In genomic region chr18:33201509-33201926, GRCh38 we compare ENCODE assay signal across 9 cellular contexts.
A peak's percentile ranks its signal among the peaks of the same experiment; 100 is the strongest.
DNase-seq lines count a peak whose midpoint lies in the region; ATAC-seq and TF ChIP-seq lines count a peak whose summit lies in the region.
"Had no signal": no experiment of that assay in that cellular context is flagged by ENCODE, and none has a peak within 500 bp of the region (broad histone marks: within the 10 kb centered on the region; RNA-seq: fewer than 3 reads in every experiment).

No MANE protein-coding gene starts in this region.

- no peak overlapping the region for H2BK5ac ChIP-seq in neuronal stem cell (ENCODE audit: low read length)

- H2BK12ac ChIP-seq in neuronal stem cell (ENCODE audit: low read length), result no peak overlapping the region

- H3K23ac ChIP-seq in neuronal stem cell (ENCODE audit: low read depth, low read length, poor library complexity), result no peak overlapping the region

- H2BK120ac ChIP-seq in neuronal stem cell (ENCODE audit: low read depth, low read length), result no peak overlapping the region

- WGBS in neuronal stem cell (ENCODE audit: extremely low coverage in 2 of 2, insufficient read length in 2 of 2, insufficient replicate concordance in 1 of 2), 2 donors, result no CpG with 5 or more reads among the region's 8 CpGs

- no peak overlapping the region for H3K14ac ChIP-seq in neuronal stem cell (ENCODE audit: low read length)

- no peak overlapping the region for H3K4me2 ChIP-seq in neuronal stem cell (ENCODE audit: insufficient read depth, low read length, poor library complexity, severe bottlenecking)

- no peak overlapping the region for H2AK5ac ChIP-seq in neuronal stem cell (ENCODE audit: low read depth, low read length)

- H3K36me3 ChIP-seq in neuronal stem cell (replicated peaks in 1 of 2; ENCODE audit: control insufficient read depth in 2 of 2, insufficient read depth in 2 of 2, low read length in 2 of 2), result no peaks in the 10 kb centered on the region

- no peak overlapping the region for H4K8ac ChIP-seq in neuronal stem cell (ENCODE audit: low read depth, low read length)

- POLR2A ChIA-PET in GM10248 (lab: Yijun Ruan, JAX), result no interaction called here

- H2AFZ ChIP-seq in neuronal stem cell (ENCODE audit: low read length), result peak overlapping the region; percentile 90

- H3K27me3 ChIP-seq in neuronal stem cell (ENCODE audit: control insufficient read depth in 3 of 3, insufficient read depth in 3 of 3, low read depth in 1 of 3, low read length in 3 of 3), result no peaks in the 10 kb centered on the region

- H3K79me1 ChIP-seq in neuronal stem cell (ENCODE audit: low read depth, low read length), result no peaks in the 10 kb centered on the region

- ATAC-seq in GM18520 (IDR thresholded peaks at IDR 0.05; ENCODE audit: unreplicated experiment), result no peak
- ATAC-seq in HG02678 (IDR thresholded peaks at IDR 0.05; ENCODE audit: unreplicated experiment), result no peak

- no peaks in the 10 kb centered on the region for H3K4me1 ChIP-seq in neuronal stem cell (ENCODE audit: control insufficient read depth in 2 of 2, insufficient read depth in 1 of 2, low read depth in 1 of 2, low read length in 2 of 2)

- no peak overlapping the region for H4K91ac ChIP-seq in neuronal stem cell (ENCODE audit: low read depth, low read length, poor library complexity)

- H3K4me3 ChIP-seq in epithelial cell of proximal tubule (ENCODE audit: low read depth, low read length) (peak overlapping the region; percentile 29), neuronal stem cell (ENCODE audit: low read length in 2 of 2) (peak overlapping the region in 1 of 2 donors; percentile 30)

- no peak overlapping the region for H3K27ac ChIP-seq in neuronal stem cell (replicated peaks; ENCODE audit: low read length)

- TF ChIP-seq CTCF in GM10248 (IDR thresholded peaks at IDR 0.05; ENCODE audit: control extremely low read depth, extremely low read depth, low read depth, missing control alignments), result no peak
- TF ChIP-seq CTCF in epithelial cell of proximal tubule (conservative IDR thresholded peaks at IDR 0.05; ENCODE audit: low read depth, low read length), result peak; percentile 91

- peak; percentile 4 for DNase-seq in GM10248 (ENCODE audit: extremely low spot score)
- peak; percentile 75 for DNase-seq in NCI-H748 (lab: John Stamatoyannopoulos, UW; ENCODE audit: unreplicated experiment)
- DNase-seq in epithelial cell of proximal tubule (ENCODE audit: low read depth), result no peak
- DNase-seq in neuronal stem cell (ENCODE audit: low spot score), result peak; percentile 27
- DNase-seq in activated gamma-delta T cell (lab: John Stamatoyannopoulos, UW), result no peak
- DNase-seq in SHP77 treated with DMSO at 0.1 percent for 48 hours (lab: John Stamatoyannopoulos, UW), result no peak
- DNase-seq: stimulated activated CD4-positive, alpha-beta T cell treated with anti-CD3 and anti-CD28 coated beads, Interleukin-2, amount 100 ng/mL, for 48 hours had no signal

- H3K4ac ChIP-seq in neuronal stem cell (ENCODE audit: low read length), result no peak overlapping the region

- H3K9ac ChIP-seq in neuronal stem cell (ENCODE audit: low read depth, low read length, poor library complexity), result no peak overlapping the region

- H2BK15ac ChIP-seq in neuronal stem cell (ENCODE audit: low read length), result no peak overlapping the region

- CTCF ChIA-PET in GM10248 (lab: Yijun Ruan, JAX), result interaction anchor here (0.9 to 1.5 kb wide), 2 partner anchors 18 to 30 kb away, joined by 3 to 5 read pairs; no protein-coding TSS in a partner anchor

- H3K9me3 ChIP-seq in neuronal stem cell (replicated peaks in 1 of 2; ENCODE audit: control insufficient read depth in 2 of 2, insufficient read depth in 1 of 2, low read depth in 1 of 2, low read length in 2 of 2), result no peaks in the 10 kb centered on the region

- H3K18ac ChIP-seq in neuronal stem cell (ENCODE audit: low read length), result no peak overlapping the region

Comparison
In these comparisons a context has a peak if more than half of its experiments do, and no peak if none do; other contexts are left out.
1. DNase-seq: peak in GM10248 (single experiment), NCI-H748 (single experiment) and neuronal stem cell (single experiment); none in epithelial cell of proximal tubule (single experiment), activated gamma-delta T cell (single experiment) and SHP77 treated with DMSO at 0.1 percent for 48 hours (single experiment).